1 cellular context compared by ENCODE assay signal in genomic region chr20:38307371-38308046, GRCh38.
TF ChIP-seq lines count a peak whose summit lies in the region.

No MANE protein-coding gene starts in this region.

TF ChIP-seq in GM23338, 12 proteins besides CTCF, POLR2A, EP300 and RAD21 (continued from another document):
- TF ChIP-seq REST (IDR thresholded peaks at IDR 0.05; ENCODE audit: unreplicated experiment), result no peak
- TF ChIP-seq STAT1 (IDR thresholded peaks at IDR 0.05; ENCODE audit: unreplicated experiment), result no peak
